Comparison of ENCODE assay signal across 19 cellular contexts in genomic region chr1:235244969-235245592, GRCh38.
DNase-seq lines count a peak whose midpoint lies in the region; ATAC-seq, FAIRE-seq and TF ChIP-seq lines count a peak whose summit lies in the region.
"Had no signal": no experiment of that assay in that cellular context is flagged by ENCODE, and none has a peak within 500 bp of the region (broad histone marks: within the 10 kb centered on the region; RNA-seq: fewer than 3 reads in every experiment).

No MANE protein-coding gene starts in this region.

- POLR2A ChIA-PET in CD8-positive, alpha-beta memory T cell (lab: Charles Lee): no interaction called here
- POLR2A ChIA-PET in T-cell (lab: Charles Lee): interaction anchor here in 1 of 2 donors (0.6 kb wide), 1 partner anchor 695 kb away, joined by 3 read pairs; no protein-coding TSS in a partner anchor

- H3K27ac Mint-ChIP-seq in CD8-positive, alpha-beta memory T cell: peak overlapping the region in 7 of 8 donors; percentile 0 to 89 (median 21)
- peak overlapping the region; percentile 57 to 71 for H3K27ac Mint-ChIP-seq in T-cell

- 74% methylated on average over 9 of the region's 9 CpGs for WGBS in right lobe of liver (ENCODE audit: insufficient coverage, low coverage, low lambda C conversion rate, missing lambda C conversion rate)

- H3K27me3 ChIP-seq in CD8-positive, alpha-beta memory T cell (ENCODE audit: insufficient read depth, low read length, poor library complexity, severe bottlenecking): no peaks in the 10 kb centered on the region
- no peaks in the 10 kb centered on the region for H3K27me3 ChIP-seq in right lobe of liver
- H3K27me3 ChIP-seq: SJCRH30 had no signal

- no peaks in the 10 kb centered on the region for H3K9me3 Mint-ChIP-seq in CD8-positive, alpha-beta memory T cell
- no peaks in the 10 kb centered on the region for H3K9me3 Mint-ChIP-seq in T-cell
- H3K9me3 Mint-ChIP-seq: naive B cell had no signal

- H3K9me3 ChIP-seq in CD8-positive, alpha-beta memory T cell (ENCODE audit: low read length): no peaks in the 10 kb centered on the region
- no peaks in the 10 kb centered on the region for H3K9me3 ChIP-seq in right lobe of liver
- H3K9me3 ChIP-seq: Caco-2, prostate gland, SJCRH30 had no signal

- intact Hi-C loops in right lobe of liver (cut with DNase I): no loop called here

- H3K4me1 Mint-ChIP-seq in CD8-positive, alpha-beta memory T cell: peaks cover 33 to 64% (median 56%) of the 10 kb centered on the region in 3 donors
- H3K4me1 Mint-ChIP-seq in T-cell: peaks cover 44 to 56% (median 53%) of the 10 kb centered on the region in 3 donors

- peaks cover 9% of the 10 kb centered on the region for H3K36me3 ChIP-seq in CD8-positive, alpha-beta memory T cell (ENCODE audit: insufficient read depth, low read length)
- H3K36me3 ChIP-seq in right lobe of liver: peaks cover 0 to 2% (median 0%) of the 10 kb centered on the region in 4 donors
- H3K36me3 ChIP-seq: prostate gland had no signal

- peaks cover 0 to 61% (median 2%) of the 10 kb centered on the region in 3 donors for H3K36me3 Mint-ChIP-seq in CD8-positive, alpha-beta memory T cell
- peaks cover 24% of the 10 kb centered on the region for H3K36me3 Mint-ChIP-seq in T-cell

- no peak overlapping the region for H3K4me3 ChIP-seq in CD8-positive, alpha-beta memory T cell (ENCODE audit: low read length)
- no peak overlapping the region for H3K4me3 ChIP-seq in right lobe of liver
- H3K4me3 ChIP-seq: prostate gland, SJCRH30, smooth muscle cell had no signal

- DNase-seq in CD8-positive, alpha-beta memory T cell: no peak
- DNase-seq in T-cell (no peak), NOMO-1 treated with DMSO at 0.1 percent for 48 hours (lab: John Stamatoyannopoulos, UW; ENCODE audit: unreplicated experiment) (no peak), right lobe of liver (no peak), DMS79 treated with DMSO at 0.1 percent for 48 hours (lab: John Stamatoyannopoulos, UW) (no peak), DMS79 (lab: John Stamatoyannopoulos, UW) (no peak)
- DNase-seq: Caco-2; HCEC 1CT; islet precursor cell; KG1; naive B cell; NCI-H1105 treated with DMSO at 0.1 percent for 48 hours; NCI-H69; SJCRH30; stimulated activated CD4-positive, alpha-beta T cell treated with anti-CD3 and anti-CD28 coated beads, Interleukin-4, amount 100 ng/mL, for 24 hours had no signal

- H3K27ac ChIP-seq in CD8-positive, alpha-beta memory T cell (ENCODE audit: low read depth, low read length): no peak overlapping the region
- H3K27ac ChIP-seq in right lobe of liver: no peak overlapping the region
- H3K27ac ChIP-seq: prostate gland, SJCRH30 had no signal

- ATAC-seq in T-cell (replicated peaks in 1 of 4): peak; percentile 37 to 63 (median 59)
- ATAC-seq in right lobe of liver: no peak

- CTCF ChIA-PET in CD8-positive, alpha-beta memory T cell (lab: Charles Lee): no interaction called here
- CTCF ChIA-PET in T-cell (lab: Charles Lee): interaction anchor here in 1 of 2 donors (2.1 kb wide), 1 partner anchor 172 kb away, joined by 7 read pairs; no protein-coding TSS in a partner anchor

- no peaks in the 10 kb centered on the region for H3K27me3 Mint-ChIP-seq in CD8-positive, alpha-beta memory T cell
- no peaks in the 10 kb centered on the region for H3K27me3 Mint-ChIP-seq in T-cell
- H3K27me3 Mint-ChIP-seq: naive B cell had no signal

- TF ChIP-seq POLR2A in right lobe of liver (IDR thresholded peaks at IDR 0.05): no peak

- peaks cover 34% of the 10 kb centered on the region for H3K4me1 ChIP-seq in CD8-positive, alpha-beta memory T cell (ENCODE audit: insufficient read depth, low read length)
- H3K4me1 ChIP-seq in right lobe of liver: peaks cover 0 to 10% (median 0%) of the 10 kb centered on the region in 4 donors
- H3K4me1 ChIP-seq: Caco-2, prostate gland, SJCRH30 had no signal

- FAIRE-seq in A204.1 (lab: Jason Lieb, UNC) (peak; percentile 83), colon (lab: Jason Lieb, UNC) (peak; percentile 36)

- no peak for TF ChIP-seq CTCF in right lobe of liver (IDR thresholded peaks at IDR 0.05)

- H3K4me3 Mint-ChIP-seq in CD8-positive, alpha-beta memory T cell: peak overlapping the region in 3 of 7 donors; percentile 7 to 23 (median 15)
- peak overlapping the region in 1 of 3 donors; percentile 26 for H3K4me3 Mint-ChIP-seq in T-cell

Comparison
In these comparisons a context has a peak if more than half of its experiments do, and no peak if none do; other contexts are left out.
1. ATAC-seq: peak in T-cell (4 of 4); none in right lobe of liver (0 of 4).